Comparison of ENCODE assay signal across 8 cellular contexts in the genomic region with DNA sequence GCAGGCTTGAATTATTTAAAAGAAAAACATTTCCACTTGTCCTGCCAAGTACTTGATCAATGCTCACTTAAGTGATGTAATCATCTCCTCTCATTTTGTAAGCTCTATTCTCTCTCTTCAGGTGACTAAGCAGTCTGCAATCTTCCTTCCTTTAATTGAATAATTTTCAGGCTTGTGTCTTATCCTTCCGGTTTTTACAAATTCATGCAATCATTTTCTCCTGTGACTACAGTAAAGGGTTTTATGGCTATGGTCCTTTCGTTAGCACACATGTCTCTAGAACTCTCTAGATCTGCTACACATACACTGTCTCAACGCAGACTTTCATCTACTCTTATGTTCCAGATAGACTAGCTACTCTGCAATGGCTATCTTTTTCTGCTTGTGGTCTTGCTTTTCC. TPM values are rescaled to one million over a fixed set of nuclear protein-coding genes. Genes with fewer than 3 reads are reported as not detected.
DNase-seq lines count a peak whose midpoint lies in the region; ATAC-seq and TF ChIP-seq lines count a peak whose summit lies in the region.

No MANE protein-coding gene starts in this region.

- no peak for TF ChIP-seq CTCF in AG09319 (IDR thresholded peaks at IDR 0.05; ENCODE audit: low read depth, low read length)

- no peak overlapping the region for H3K9ac ChIP-seq in Karpas-422 (ENCODE audit: low read length)

- no peak overlapping the region for H3K4me2 ChIP-seq in Karpas-422 (ENCODE audit: low read depth, low read length, poor library complexity, severe bottlenecking)

- no peak overlapping the region for H3K4me3 ChIP-seq in Karpas-422 (ENCODE audit: low read length)

- H2AFZ ChIP-seq in Karpas-422 (ENCODE audit: low read length), result 0 out of 2 replicates have a peak overlapping the region, but pooled peaks have one; percentile 30

- DNase-seq in AG09319 (ENCODE audit: extremely low read depth, low read depth) (peak; percentile 44), Karpas-422 (no peak), iris pigment epithelial cell (ENCODE audit: low read depth) (peak; percentile 87), pons (ENCODE audit: low spot score) (no peak), NCI-H187 treated with DMSO at 0.1 percent for 48 hours (lab: John Stamatoyannopoulos, UW) (no peak), globus pallidus (ENCODE audit: low spot score) (no peak), T-helper 9 cell (no peak)

- peaks cover 23% of the 10 kb centered on the region for H3K4me1 ChIP-seq in Karpas-422 (ENCODE audit: low read length)

- no peaks in the 10 kb centered on the region for H3K36me3 ChIP-seq in Karpas-422 (ENCODE audit: insufficient read depth, low read length)

- no peaks in the 10 kb centered on the region for H3K79me2 ChIP-seq in Karpas-422 (ENCODE audit: low read length)

- H3K27me3 ChIP-seq in Karpas-422 (ENCODE audit: low read length), result no peaks in the 10 kb centered on the region

- no peak overlapping the region for H3K27ac ChIP-seq in Karpas-422 (ENCODE audit: low read length)

- H4K20me1 ChIP-seq in Karpas-422 (ENCODE audit: insufficient read depth, low read depth, low read length), result no peaks in the 10 kb centered on the region

- ATAC-seq in SK-N-SH treated with all-trans-retinoic acid at 6 μM for 48 hours, result peak; percentile 35

- H3K9me3 ChIP-seq in Karpas-422 (ENCODE audit: low read length), result no peaks in the 10 kb centered on the region

- no peaks in the 10 kb centered on the region for H3K9me2 ChIP-seq in Karpas-422 (replicated peaks; ENCODE audit: insufficient read depth, low read length)

TF ChIP-seq in SK-N-SH treated with all-trans-retinoic acid at 6 μM for 48 hours, 23 proteins besides CTCF, POLR2A, EP300 and RAD21:
- TF ChIP-seq CSRNP3 (CRISPR knock-in tag; IDR thresholded peaks at IDR 0.05) (no peak), ARNTL (CRISPR knock-in tag; IDR thresholded peaks at IDR 0.05; ENCODE audit: borderline replicate concordance, low read depth) (no peak), POU6F1 (CRISPR knock-in tag; IDR thresholded peaks at IDR 0.05; ENCODE audit: borderline replicate concordance, low read depth) (no peak), ISL1 (CRISPR knock-in tag; IDR thresholded peaks at IDR 0.05) (peak; percentile 67), PPARA (CRISPR knock-in tag; IDR thresholded peaks at IDR 0.05; ENCODE audit: borderline replicate concordance) (no peak), RARB (CRISPR knock-in tag; IDR thresholded peaks at IDR 0.05) (no peak), ZFP3 (CRISPR knock-in tag; IDR thresholded peaks at IDR 0.05) (no peak)
- TF ChIP-seq, protein P1, sequence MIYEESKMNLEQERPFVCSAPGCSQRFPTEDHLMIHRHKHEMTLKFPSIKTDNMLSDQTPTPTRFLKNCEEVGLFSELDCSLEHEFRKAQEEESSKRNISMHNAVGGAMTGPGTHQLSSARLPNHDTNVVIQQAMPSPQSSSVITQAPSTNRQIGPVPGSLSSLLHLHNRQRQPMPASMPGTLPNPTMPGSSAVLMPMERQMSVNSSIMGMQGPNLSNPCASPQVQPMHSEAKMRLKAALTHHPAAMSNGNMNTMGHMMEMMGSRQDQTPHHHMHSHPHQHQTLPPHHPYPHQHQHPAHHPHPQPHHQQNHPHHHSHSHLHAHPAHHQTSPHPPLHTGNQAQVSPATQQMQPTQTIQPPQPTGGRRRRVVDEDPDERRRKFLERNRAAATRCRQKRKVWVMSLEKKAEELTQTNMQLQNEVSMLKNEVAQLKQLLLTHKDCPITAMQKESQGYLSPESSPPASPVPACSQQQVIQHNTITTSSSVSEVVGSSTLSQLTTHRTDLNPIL (CRISPR knock-in tag; IDR thresholded peaks at IDR 0.05; ENCODE audit: low read depth), result no peak

RNA-seq across cellular contexts. Expression of gene UPB1, which starts 12.5 kb away (rescaled TPM):
- 0.19 and 1.3 TPM in 2 replicates for total RNA-seq in Karpas-422 (2014; rRNA removed; shearing (Covaris generic); ENCODE audit: low replicate concordance)

RNA-seq across cellular contexts. Expression of gene ADORA2A, which starts 55.2 kb away (rescaled TPM):
- 65.9 and 86.7 TPM in 2 replicates for total RNA-seq in Karpas-422 (2014; rRNA removed; shearing (Covaris generic); ENCODE audit: low replicate concordance)

Comparison
In these comparisons a context has a peak if more than half of its experiments do, and no peak if none do; other contexts are left out.
1. DNase-seq: peak in AG09319 (single experiment) and iris pigment epithelial cell (single experiment); none in Karpas-422 (single experiment), pons (single experiment), NCI-H187 treated with DMSO at 0.1 percent for 48 hours (single experiment), globus pallidus (single experiment) and T-helper 9 cell (single experiment).